ENCODE assay signal across 8 cellular contexts in the genomic region with DNA sequence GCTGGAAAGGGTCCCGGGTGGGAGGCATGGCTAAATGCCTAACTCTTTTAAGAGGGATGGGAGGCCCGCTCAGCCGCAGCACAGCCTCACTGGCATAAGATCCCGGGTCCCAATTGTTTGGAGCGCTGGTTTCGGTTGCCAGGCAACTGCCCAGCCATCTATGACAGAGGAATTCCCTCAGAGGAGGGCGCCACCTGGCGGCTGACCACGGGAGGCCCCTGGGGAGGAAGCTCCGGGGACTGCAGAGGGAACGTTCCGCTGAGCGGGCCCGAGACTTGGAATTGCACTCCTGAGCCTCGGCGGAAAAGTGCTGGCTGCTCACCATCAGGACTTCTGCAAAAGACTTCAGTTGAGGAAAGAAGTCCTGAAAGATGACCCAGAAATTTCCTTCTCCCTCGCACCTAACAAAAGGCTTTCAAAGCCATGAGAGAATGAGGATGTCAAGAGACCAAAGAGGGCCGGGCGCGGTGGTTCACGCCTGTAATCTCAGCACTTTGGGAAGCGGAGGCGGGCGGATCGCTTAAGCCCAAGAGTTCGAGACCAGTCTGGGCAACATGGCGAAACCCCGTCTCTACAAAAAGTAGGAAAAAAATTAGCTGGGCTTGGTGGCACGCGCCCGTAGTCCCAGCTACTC. TPM values are rescaled to one million over a fixed set of nuclear protein-coding genes. Genes with fewer than 3 reads are reported as not detected.
A peak's percentile ranks its signal among the peaks of the same experiment; 100 is the strongest.
DNase-seq lines count a peak whose midpoint lies in the region; ATAC-seq and TF ChIP-seq lines count a peak whose summit lies in the region.

No MANE protein-coding gene starts in this region.

- TF ChIP-seq CTCF in endodermal cell (conservative IDR thresholded peaks at IDR 0.05) (peak; percentile 99), mesothelial cell of epicardium (IDR thresholded peaks at IDR 0.05; ENCODE audit: unreplicated experiment) (peak; percentile 90)

- H3K4me3 ChIP-seq in BLaER1 (peak overlapping the region; percentile 61), endodermal cell (ENCODE audit: low read length) (no peak overlapping the region)

- H3K36me3 ChIP-seq in BLaER1 (no peaks in the 10 kb centered on the region), endodermal cell (ENCODE audit: control insufficient read depth, insufficient read depth, low read length) (no peaks in the 10 kb centered on the region)

- peak; percentile 77 for DNase-seq in HT1080 (ENCODE audit: low read depth)
- peak; percentile 70 for DNase-seq in NOMO-1 treated with DMSO at 0.1 percent for 48 hours (lab: John Stamatoyannopoulos, UW; ENCODE audit: unreplicated experiment)
- peak; percentile 70 for DNase-seq in activated CD8-positive, alpha-beta memory T cell treated with anti-CD3 and anti-CD28 coated beads, Interleukin-2, amount 50 U/mL, for 24 hours (ENCODE audit: extremely low read depth)
- DNase-seq in endodermal cell, result peak; percentile 99
- DNase-seq in mesothelial cell of epicardium (ENCODE audit: low spot score in 2 of 2, unreplicated experiment in 2 of 2), result peak; percentile 87 to 97
- DNase-seq in stimulated activated CD8-positive, alpha-beta memory T cell treated with anti-CD3 and anti-CD28 coated beads, Interleukin-15, amount 100 ng/mL, for 24 hours (ENCODE audit: low read depth), result peak; percentile 78

- H3K27me3 ChIP-seq in BLaER1 (peaks cover 41% of the 10 kb centered on the region), endodermal cell (ENCODE audit: control insufficient read depth, insufficient read depth, low read length, poor library complexity, severe bottlenecking) (peaks cover 84% of the 10 kb centered on the region)

- H3K4me1 Mint-ChIP-seq in endodermal cell (peaks cover 2% of the 10 kb centered on the region), mesothelial cell of epicardium (peaks cover 13% of the 10 kb centered on the region)

- peaks cover 16% of the 10 kb centered on the region; the same call in 1 of the 2 replicates for H4K20me1 ChIP-seq in BLaER1

- H3K4me1 ChIP-seq in BLaER1 (peaks cover 25% of the 10 kb centered on the region), endodermal cell (ENCODE audit: control insufficient read depth, insufficient read depth, low read length) (peaks cover 4% of the 10 kb centered on the region)

- H3K9ac ChIP-seq in BLaER1 (no peak overlapping the region), endodermal cell (ENCODE audit: extremely low read depth, low read length, poor library complexity, severe bottlenecking) (no peak overlapping the region)

- H3K9me3 Mint-ChIP-seq in endodermal cell (no peaks in the 10 kb centered on the region), mesothelial cell of epicardium (no peaks in the 10 kb centered on the region)

- WGBS in endodermal cell (ENCODE audit: insufficient coverage in 1 of 2, insufficient read length in 1 of 2), 2 experiments, result 13 to 19% methylated on average over 26 to 31 of the region's 31 CpGs

- H3K9me3 ChIP-seq in BLaER1, result no peaks in the 10 kb centered on the region
- no peaks in the 10 kb centered on the region for H3K9me3 ChIP-seq in endodermal cell (ENCODE audit: control insufficient read depth, low read length)

- H3K36me3 Mint-ChIP-seq in endodermal cell (ENCODE audit: low read depth) (no peaks in the 10 kb centered on the region), mesothelial cell of epicardium (no peaks in the 10 kb centered on the region)

- peak overlapping the region; percentile 89 for H3K4me2 ChIP-seq in BLaER1

- ATAC-seq in GM19372 (IDR thresholded peaks at IDR 0.05; ENCODE audit: low read depth, unreplicated experiment), result peak; percentile 63

- no peak overlapping the region for H3K27ac ChIP-seq in BLaER1
- peak overlapping the region; percentile 83 for H3K27ac ChIP-seq in endodermal cell (ENCODE audit: low read depth, low read length)

- H3K4me3 Mint-ChIP-seq in endodermal cell (peak overlapping the region; percentile 42), mesothelial cell of epicardium (peak overlapping the region; percentile 61)

- H3K27ac Mint-ChIP-seq in endodermal cell, result no peak overlapping the region
- no peak overlapping the region for H3K27ac Mint-ChIP-seq in mesothelial cell of epicardium

- H3K27me3 Mint-ChIP-seq in endodermal cell (ENCODE audit: insufficient read depth) (peaks cover 87% of the 10 kb centered on the region), mesothelial cell of epicardium (ENCODE audit: low read depth) (peaks cover 90% of the 10 kb centered on the region)

RNA-seq across cellular contexts. Expression of a gene that starts 1.1 kb away (rescaled TPM):
- 0.73 and 1.3 TPM in 2 replicates for total RNA-seq in HT1080 (2014; rRNA removed; shearing (Covaris generic))
- 1.1 and 1.3 TPM in 2 replicates for polyA plus RNA-seq in HT1080 (2015; cell fraction: cytosol; rRNA removed)
- polyA plus RNA-seq in HT1080 (2015; cell fraction: nucleus; rRNA removed), result 1.4 and 1.7 TPM in 2 replicates
- total RNA-seq in endodermal cell (under 1 TPM; 0.48 to 0.89 TPM), mesothelial cell of epicardium (0.34 to 0.86 TPM (median 0.80 TPM) in 3 replicates)
- polyA plus RNA-seq in endodermal cell (2013, experiment 1 of 2), result 2.2 TPM
- 2.1 TPM for polyA plus RNA-seq in endodermal cell (2013, experiment 2 of 2)

RNA-seq across cellular contexts. Expression of a gene that starts 22.2 kb away (rescaled TPM):
- total RNA-seq in HT1080 (2014; rRNA removed; shearing (Covaris generic)), result 7.5 and 10.6 TPM in 2 replicates
- polyA plus RNA-seq in HT1080 (2015; cell fraction: cytosol; rRNA removed), result 13.7 and 15.7 TPM in 2 replicates
- 8.7 and 9.9 TPM in 2 replicates for polyA plus RNA-seq in HT1080 (2015; cell fraction: nucleus; rRNA removed)
- total RNA-seq in endodermal cell, result 10 to 100 TPM; 14.6 to 23.0 TPM
- 19.6 TPM for polyA plus RNA-seq in endodermal cell (2013, experiment 1 of 2)
- 17.1 TPM for polyA plus RNA-seq in endodermal cell (2013, experiment 2 of 2)
- 33.5 to 36.1 TPM (median 35.0 TPM) in 3 replicates for total RNA-seq in mesothelial cell of epicardium

RNA-seq across cellular contexts. Expression of a gene that starts 37.0 kb away (rescaled TPM):
- 52.5 and 60.0 TPM in 2 replicates for total RNA-seq in HT1080 (2014; rRNA removed; shearing (Covaris generic))
- 90.6 and 109 TPM in 2 replicates for polyA plus RNA-seq in HT1080 (2015; cell fraction: cytosol; rRNA removed)
- 30.2 and 36.1 TPM in 2 replicates for polyA plus RNA-seq in HT1080 (2015; cell fraction: nucleus; rRNA removed)
- 10 to 100 TPM; 39.2 to 48.6 TPM for total RNA-seq in endodermal cell
- polyA plus RNA-seq in endodermal cell (2013, experiment 1 of 2), result 35.5 TPM
- 37.9 TPM for polyA plus RNA-seq in endodermal cell (2013, experiment 2 of 2)
- total RNA-seq in mesothelial cell of epicardium, result 27.0 to 30.0 TPM (median 27.2 TPM) in 3 replicates
